In genomic region chr4:91113130-91113706, GRCh38 we compare ENCODE assay signal across 8 cellular contexts.
A peak's percentile ranks its signal among the peaks of the same experiment; 100 is the strongest.
DNase-seq lines count a peak whose midpoint lies in the region; ATAC-seq, FAIRE-seq and TF ChIP-seq lines count a peak whose summit lies in the region.

No MANE protein-coding gene starts in this region.

- no peak overlapping the region for H3K4me3 ChIP-seq in RWPE2 (ENCODE audit: severe bottlenecking)
- H3K4me3 ChIP-seq in tibial artery, result no peak overlapping the region

- DNase-seq in DMS53 (lab: John Stamatoyannopoulos, UW) (peak; percentile 55), HCEC 1CT (peak; percentile 3), RWPE2 (ENCODE audit: low spot score) (no peak), T1000 (lab: John Stamatoyannopoulos, UW) (no peak), tibial artery (no peak)
- DNase-seq in activated CD8-positive, alpha-beta memory T cell treated with anti-CD3 and anti-CD28 coated beads, Interleukin-2, amount 50 U/mL, for 48 hours, result no peak

- H3K27ac ChIP-seq in RWPE2 (ENCODE audit: poor library complexity, severe bottlenecking) (no peak overlapping the region), tibial artery (no peak overlapping the region)

- TF ChIP-seq CTCF in RWPE2 (IDR thresholded peaks at IDR 0.05; ENCODE audit: poor library complexity, severe bottlenecking) (peak; percentile 79), tibial artery (IDR thresholded peaks at IDR 0.05) (peak in 1 of 2 experiments; percentile 16)

- ATAC-seq in RWPE2 (ENCODE audit: low read depth) (no peak), HG03457 (IDR thresholded peaks at IDR 0.05; ENCODE audit: unreplicated experiment) (no peak)

- H3K27me3 ChIP-seq in RWPE2 (ENCODE audit: insufficient read depth, poor library complexity, severe bottlenecking) (no peaks in the 10 kb centered on the region), tibial artery (no peaks in the 10 kb centered on the region)

- H3K36me3 ChIP-seq in RWPE2 (ENCODE audit: low read depth), result no peaks in the 10 kb centered on the region
- no peaks in the 10 kb centered on the region for H3K36me3 ChIP-seq in tibial artery

- peak; percentile 94 for FAIRE-seq in islet of Langerhans (lab: Jason Lieb, UNC)

- intact Hi-C loops in tibial artery (cut with DNase I; ENCODE audit: low total_unique reads), result no loop called here

- H3K9me3 ChIP-seq in RWPE2 (ENCODE audit: severe bottlenecking) (no peaks in the 10 kb centered on the region), tibial artery (no peaks in the 10 kb centered on the region)

- no peaks in the 10 kb centered on the region for H3K4me1 ChIP-seq in RWPE2 (ENCODE audit: insufficient read depth, poor library complexity, severe bottlenecking)
- no peaks in the 10 kb centered on the region for H3K4me1 ChIP-seq in tibial artery

Comparison
In these comparisons a context has a peak if more than half of its experiments do, and no peak if none do; other contexts are left out.
1. DNase-seq: peak in DMS53 (single experiment) and HCEC 1CT (single experiment); none in RWPE2 (single experiment), activated CD8-positive, alpha-beta memory T cell treated with anti-CD3 and anti-CD28 coated beads, Interleukin-2, amount 50 U/mL, for 48 hours (single experiment), T1000 (single experiment) and tibial artery (0 of 2).